ENCODE assay signal across 1 cellular context in the genomic region with DNA sequence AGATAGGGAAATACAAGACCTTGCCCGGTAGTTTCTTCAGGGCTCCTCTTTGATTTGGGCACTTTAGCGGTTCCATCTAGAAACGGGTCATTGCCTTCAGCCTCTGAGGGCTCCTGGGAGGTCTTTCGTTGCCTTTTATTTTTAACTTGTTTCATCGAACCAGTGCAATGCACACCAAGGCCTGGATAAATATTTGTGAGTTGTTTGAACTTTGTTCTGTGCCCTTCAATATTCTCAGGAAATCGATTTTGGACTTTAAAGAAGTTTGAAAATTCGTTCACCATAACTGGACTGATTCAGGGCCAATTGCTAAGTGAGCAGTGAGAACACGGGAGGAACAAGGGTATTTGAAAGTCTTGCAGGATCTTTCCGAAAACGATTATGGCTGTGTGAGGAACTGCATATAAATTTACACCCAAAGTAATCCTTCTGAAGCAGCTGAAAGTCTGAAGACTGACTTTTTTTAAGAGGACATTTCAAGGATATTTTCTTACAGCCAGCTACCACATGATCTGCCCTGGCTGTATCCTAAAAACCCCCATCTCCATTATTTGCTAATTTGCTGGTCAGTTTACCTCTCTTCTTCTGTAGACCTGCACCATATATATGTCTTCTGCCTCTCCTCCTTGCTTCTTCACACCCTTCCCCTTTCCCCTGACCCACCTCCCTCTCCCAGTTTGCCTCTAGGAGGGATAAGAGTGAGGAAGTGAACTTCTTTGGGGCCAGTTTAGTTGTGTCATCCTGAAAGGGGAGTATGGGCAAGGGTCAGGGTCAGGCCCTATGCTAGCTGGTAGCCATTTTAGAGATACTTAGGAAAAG.
TF ChIP-seq lines count a peak whose summit lies in the region.

No MANE protein-coding gene starts in this region.

TF ChIP-seq in HepG2, 621 proteins besides CTCF, POLR2A, EP300 and RAD21 (continued from another document and continues in another):
- TF ChIP-seq, protein P1, sequence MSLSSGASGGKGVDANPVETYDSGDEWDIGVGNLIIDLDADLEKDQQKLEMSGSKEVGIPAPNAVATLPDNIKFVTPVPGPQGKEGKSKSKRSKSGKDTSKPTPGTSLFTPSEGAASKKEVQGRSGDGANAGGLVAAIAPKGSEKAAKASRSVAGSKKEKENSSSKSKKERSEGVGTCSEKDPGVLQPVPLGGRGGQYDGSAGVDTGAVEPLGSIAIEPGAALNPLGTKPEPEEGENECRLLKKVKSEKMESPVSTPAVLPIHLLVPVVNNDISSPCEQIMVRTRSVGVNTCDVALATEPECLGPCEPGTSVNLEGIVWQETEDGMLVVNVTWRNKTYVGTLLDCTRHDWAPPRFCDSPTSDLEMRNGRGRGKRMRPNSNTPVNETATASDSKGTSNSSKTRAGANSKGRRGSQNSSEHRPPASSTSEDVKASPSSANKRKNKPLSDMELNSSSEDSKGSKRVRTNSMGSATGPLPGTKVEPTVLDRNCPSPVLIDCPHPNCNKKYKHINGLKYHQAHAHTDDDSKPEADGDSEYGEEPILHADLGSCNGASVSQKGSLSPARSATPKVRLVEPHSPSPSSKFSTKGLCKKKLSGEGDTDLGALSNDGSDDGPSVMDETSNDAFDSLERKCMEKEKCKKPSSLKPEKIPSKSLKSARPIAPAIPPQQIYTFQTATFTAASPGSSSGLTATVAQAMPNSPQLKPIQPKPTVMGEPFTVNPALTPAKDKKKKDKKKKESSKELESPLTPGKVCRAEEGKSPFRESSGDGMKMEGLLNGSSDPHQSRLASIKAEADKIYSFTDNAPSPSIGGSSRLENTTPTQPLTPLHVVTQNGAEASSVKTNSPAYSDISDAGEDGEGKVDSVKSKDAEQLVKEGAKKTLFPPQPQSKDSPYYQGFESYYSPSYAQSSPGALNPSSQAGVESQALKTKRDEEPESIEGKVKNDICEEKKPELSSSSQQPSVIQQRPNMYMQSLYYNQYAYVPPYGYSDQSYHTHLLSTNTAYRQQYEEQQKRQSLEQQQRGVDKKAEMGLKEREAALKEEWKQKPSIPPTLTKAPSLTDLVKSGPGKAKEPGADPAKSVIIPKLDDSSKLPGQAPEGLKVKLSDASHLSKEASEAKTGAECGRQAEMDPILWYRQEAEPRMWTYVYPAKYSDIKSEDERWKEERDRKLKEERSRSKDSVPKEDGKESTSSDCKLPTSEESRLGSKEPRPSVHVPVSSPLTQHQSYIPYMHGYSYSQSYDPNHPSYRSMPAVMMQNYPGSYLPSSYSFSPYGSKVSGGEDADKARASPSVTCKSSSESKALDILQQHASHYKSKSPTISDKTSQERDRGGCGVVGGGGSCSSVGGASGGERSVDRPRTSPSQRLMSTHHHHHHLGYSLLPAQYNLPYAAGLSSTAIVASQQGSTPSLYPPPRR (CRISPR knock-in tag; IDR thresholded peaks at IDR 0.05; ENCODE audit: borderline replicate concordance) = no peak; the same call in 1 of the 2 replicates
- TF ChIP-seq CEBPB (IDR thresholded peaks at IDR 0.05; ENCODE audit: borderline replicate concordance, low read depth, low read length) (no peak), CHD2 (IDR thresholded peaks at IDR 0.05; ENCODE audit: low read depth, low read length) (no peak), ZSCAN31 (CRISPR knock-in tag; IDR thresholded peaks at IDR 0.05; ENCODE audit: low read depth) (0 out of 2 replicates have a peak, but pooled peaks have one; percentile 1), ZNF12 (CRISPR knock-in tag; IDR thresholded peaks at IDR 0.05) (peak; percentile 25; the same call in 1 of the 2 replicates), ZNF792 (CRISPR knock-in tag; IDR thresholded peaks at IDR 0.05) (no peak), TCF7L2 (IDR thresholded peaks at IDR 0.05; ENCODE audit: low read depth, low read length) (no peak), FOXJ3 (CRISPR knock-in tag; IDR thresholded peaks at IDR 0.05; ENCODE audit: borderline replicate concordance) (peak; percentile 71; the same call in 1 of the 2 replicates), USF2 (IDR thresholded peaks at IDR 0.05; ENCODE audit: low read depth, low read length) (no peak), USF2 (CRISPR knock-in tag; IDR thresholded peaks at IDR 0.05; ENCODE audit: borderline replicate concordance) (no peak), ZNF850 (CRISPR knock-in tag; conservative IDR thresholded peaks at IDR 0.05) (no peak), NR2F6 (IDR thresholded peaks at IDR 0.05) (peak; percentile 53), NR2F6 (CRISPR knock-in tag; IDR thresholded peaks at IDR 0.05) (peak; percentile 42; the same call in 1 of the 2 replicates), ZNF292 (CRISPR knock-in tag; IDR thresholded peaks at IDR 0.05; ENCODE audit: borderline replicate concordance, low read depth) (0 out of 2 replicates have a peak, but pooled peaks have one; percentile 23), THYN1 (CRISPR knock-in tag; IDR thresholded peaks at IDR 0.05; ENCODE audit: borderline replicate concordance, low read depth) (no peak), SRY (CRISPR knock-in tag; IDR thresholded peaks at IDR 0.05) (no peak), NFYC (CRISPR knock-in tag; IDR thresholded peaks at IDR 0.05) (no peak), ATF2 (CRISPR knock-in tag; IDR thresholded peaks at IDR 0.05) (0 out of 2 replicates have a peak, but pooled peaks have one; percentile 28), FOXP1 (IDR thresholded peaks at IDR 0.05) (no peak), FOXP1 (CRISPR knock-in tag; IDR thresholded peaks at IDR 0.05) (peak; percentile 75), SIX1 (CRISPR knock-in tag; IDR thresholded peaks at IDR 0.05; ENCODE audit: borderline replicate concordance) (0 out of 2 replicates have a peak, but pooled peaks have one; percentile 58), ZBTB4 (CRISPR knock-in tag; IDR thresholded peaks at IDR 0.05; ENCODE audit: borderline replicate concordance) (no peak), EEA1 (CRISPR knock-in tag; IDR thresholded peaks at IDR 0.05; ENCODE audit: borderline replicate concordance) (0 out of 2 replicates have a peak, but pooled peaks have one; percentile 30), RARA (CRISPR knock-in tag; IDR thresholded peaks at IDR 0.05) (peak; percentile 75), MZF1 (CRISPR knock-in tag; IDR thresholded peaks at IDR 0.05; ENCODE audit: borderline replicate concordance) (no peak), ZNF580 (CRISPR knock-in tag; IDR thresholded peaks at IDR 0.05; ENCODE audit: borderline replicate concordance, low read depth) (0 out of 2 replicates have a peak, but pooled peaks have one; percentile 36), ASH2L (IDR thresholded peaks at IDR 0.05; ENCODE audit: insufficient read length, low read depth, low read length) (peak; percentile 84), MEIS2 (CRISPR knock-in tag; IDR thresholded peaks at IDR 0.05) (0 out of 2 replicates have a peak, but pooled peaks have one; percentile 4), FOXA3 (CRISPR knock-in tag; IDR thresholded peaks at IDR 0.05) (peak; percentile 74), NCOR1 (IDR thresholded peaks at IDR 0.05; ENCODE audit: borderline replicate concordance, low read length) (peak; percentile 70; the same call in 1 of the 2 replicates)
- TF ChIP-seq, protein P2, sequence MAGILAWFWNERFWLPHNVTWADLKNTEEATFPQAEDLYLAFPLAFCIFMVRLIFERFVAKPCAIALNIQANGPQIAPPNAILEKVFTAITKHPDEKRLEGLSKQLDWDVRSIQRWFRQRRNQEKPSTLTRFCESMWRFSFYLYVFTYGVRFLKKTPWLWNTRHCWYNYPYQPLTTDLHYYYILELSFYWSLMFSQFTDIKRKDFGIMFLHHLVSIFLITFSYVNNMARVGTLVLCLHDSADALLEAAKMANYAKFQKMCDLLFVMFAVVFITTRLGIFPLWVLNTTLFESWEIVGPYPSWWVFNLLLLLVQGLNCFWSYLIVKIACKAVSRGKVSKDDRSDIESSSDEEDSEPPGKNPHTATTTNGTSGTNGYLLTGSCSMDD (CRISPR knock-in tag; IDR thresholded peaks at IDR 0.05) = no peak
- TF ChIP-seq, protein P3, sequence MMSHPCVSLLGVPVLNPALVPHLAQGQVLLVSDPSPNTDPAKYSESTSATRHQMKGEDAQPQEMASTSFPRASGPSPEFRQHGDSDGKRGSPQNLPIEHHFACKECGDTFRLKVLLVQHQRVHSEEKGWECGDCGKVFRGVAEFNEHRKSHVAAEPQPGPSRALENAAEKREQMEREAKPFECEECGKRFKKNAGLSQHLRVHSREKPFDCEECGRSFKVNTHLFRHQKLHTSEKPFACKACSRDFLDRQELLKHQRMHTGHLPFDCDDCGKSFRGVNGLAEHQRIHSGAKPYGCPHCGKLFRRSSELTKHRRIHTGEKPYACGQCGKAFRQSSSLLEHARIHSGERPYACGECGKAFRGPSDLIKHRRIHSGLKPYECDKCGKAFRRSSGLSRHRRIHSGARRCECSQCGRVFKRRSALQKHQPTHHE (CRISPR knock-in tag; IDR thresholded peaks at IDR 0.05; ENCODE audit: borderline replicate concordance) = no peak
- TF ChIP-seq, protein P4, sequence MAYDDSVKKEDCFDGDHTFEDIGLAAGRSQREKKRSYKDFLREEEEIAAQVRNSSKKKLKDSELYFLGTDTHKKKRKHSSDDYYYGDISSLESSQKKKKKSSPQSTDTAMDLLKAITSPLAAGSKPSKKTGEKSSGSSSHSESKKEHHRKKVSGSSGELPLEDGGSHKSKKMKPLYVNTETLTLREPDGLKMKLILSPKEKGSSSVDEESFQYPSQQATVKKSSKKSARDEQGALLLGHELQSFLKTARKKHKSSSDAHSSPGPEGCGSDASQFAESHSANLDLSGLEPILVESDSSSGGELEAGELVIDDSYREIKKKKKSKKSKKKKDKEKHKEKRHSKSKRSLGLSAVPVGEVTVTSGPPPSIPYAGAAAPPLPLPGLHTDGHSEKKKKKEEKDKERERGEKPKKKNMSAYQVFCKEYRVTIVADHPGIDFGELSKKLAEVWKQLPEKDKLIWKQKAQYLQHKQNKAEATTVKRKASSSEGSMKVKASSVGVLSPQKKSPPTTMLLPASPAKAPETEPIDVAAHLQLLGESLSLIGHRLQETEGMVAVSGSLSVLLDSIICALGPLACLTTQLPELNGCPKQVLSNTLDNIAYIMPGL (CRISPR knock-in tag; IDR thresholded peaks at IDR 0.05; ENCODE audit: borderline replicate concordance in 1 of 2, low read depth in 1 of 2) = no peak
- TF ChIP-seq, protein P5, sequence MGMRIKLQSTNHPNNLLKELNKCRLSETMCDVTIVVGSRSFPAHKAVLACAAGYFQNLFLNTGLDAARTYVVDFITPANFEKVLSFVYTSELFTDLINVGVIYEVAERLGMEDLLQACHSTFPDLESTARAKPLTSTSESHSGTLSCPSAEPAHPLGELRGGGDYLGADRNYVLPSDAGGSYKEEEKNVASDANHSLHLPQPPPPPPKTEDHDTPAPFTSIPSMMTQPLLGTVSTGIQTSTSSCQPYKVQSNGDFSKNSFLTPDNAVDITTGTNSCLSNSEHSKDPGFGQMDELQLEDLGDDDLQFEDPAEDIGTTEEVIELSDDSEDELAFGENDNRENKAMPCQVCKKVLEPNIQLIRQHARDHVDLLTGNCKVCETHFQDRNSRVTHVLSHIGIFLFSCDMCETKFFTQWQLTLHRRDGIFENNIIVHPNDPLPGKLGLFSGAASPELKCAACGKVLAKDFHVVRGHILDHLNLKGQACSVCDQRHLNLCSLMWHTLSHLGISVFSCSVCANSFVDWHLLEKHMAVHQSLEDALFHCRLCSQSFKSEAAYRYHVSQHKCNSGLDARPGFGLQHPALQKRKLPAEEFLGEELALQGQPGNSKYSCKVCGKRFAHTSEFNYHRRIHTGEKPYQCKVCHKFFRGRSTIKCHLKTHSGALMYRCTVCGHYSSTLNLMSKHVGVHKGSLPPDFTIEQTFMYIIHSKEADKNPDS (CRISPR knock-in tag; IDR thresholded peaks at IDR 0.05) = no peak
